ENCODE assay signal across 1 cellular context in genomic region chr13:75495938-75496337, GRCh38.
TF ChIP-seq lines count a peak whose summit lies in the region.

No MANE protein-coding gene starts in this region.

TF ChIP-seq in IMR-90, 13 proteins besides CTCF, POLR2A, EP300 and RAD21:
- no peak for TF ChIP-seq NFE2L2 (IDR thresholded peaks at IDR 0.05; ENCODE audit: low read depth, low read length)
- TF ChIP-seq CEBPB (IDR thresholded peaks at IDR 0.05; ENCODE audit: low read depth, low read length), result 0 out of 2 replicates have a peak, but pooled peaks have one; percentile 32
